In the genomic region with DNA sequence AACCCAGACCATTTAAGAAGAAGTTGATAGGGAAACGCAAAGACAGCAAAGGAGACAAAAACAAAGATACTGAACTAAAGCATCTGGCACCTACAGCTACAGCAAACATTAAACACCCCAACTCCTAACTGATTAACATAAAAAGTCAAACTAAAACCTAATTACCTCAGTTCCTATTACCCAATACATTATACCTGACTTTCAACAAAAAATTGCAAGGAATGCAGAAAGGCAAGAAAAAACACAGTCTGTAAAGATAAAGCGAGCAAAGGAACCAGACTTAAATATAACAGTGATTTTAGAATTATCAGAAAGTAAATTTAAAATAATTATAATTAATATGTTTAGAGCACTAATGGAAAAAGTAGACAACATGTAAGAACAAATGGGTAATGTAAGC, we compare ENCODE assay signal across 27 cellular contexts.
"Had no signal": no experiment of that assay in that cellular context is flagged by ENCODE, and none has a peak within 500 bp of the region (broad histone marks: within the 10 kb centered on the region; RNA-seq: fewer than 3 reads in every experiment).

No MANE protein-coding gene starts in this region.

- H3K4me1 ChIP-seq: adrenal gland, breast epithelium had no signal

- H3K4me1 Mint-ChIP-seq: activated naive CD8-positive, alpha-beta T cell treated with anti-CD3 and anti-CD28 coated beads, Interleukin-2, amount 10 ng/mL, durations not matched to agents 7 days and 5 days had no signal

- ATAC-seq: activated T-cell treated with anti-CD3 and anti-CD28 coated beads, Interleukin-2, amount 50 U/mL, for 72 hours; PC-3; T-cell had no signal

- FAIRE-seq: TTC549 had no signal

- H3K27me3 ChIP-seq: adrenal gland, breast epithelium, MG63 had no signal

- H3K9me3 Mint-ChIP-seq: activated CD4-positive, alpha-beta memory T cell treated with anti-CD3 and anti-CD28 coated beads, Interleukin-2, amount 10 ng/mL, durations not matched to agents 7 days and 5 days; activated naive CD8-positive, alpha-beta T cell treated with anti-CD3 and anti-CD28 coated beads, Interleukin-2, amount 10 ng/mL, durations not matched to agents 7 days and 5 days; activated T-cell treated with anti-CD3 and anti-CD28 coated beads, Interleukin-2, amount 50 U/mL, for 72 hours; activated T-helper 2 cell treated with anti-CD3 and anti-CD28 coated beads, Interferon-gamma antibody, Interleukin-2, Interleukin-4, amounts not matched to agents 10 μg/mL and 5 μg/mL and 100 μg/mL, durations not matched to agents 14 hours and 24 hours and 36 hours; T-cell had no signal

- H3K27ac Mint-ChIP-seq: activated CD4-positive, alpha-beta memory T cell treated with anti-CD3 and anti-CD28 coated beads, Interleukin-2, amount 10 ng/mL, durations not matched to agents 7 days and 5 days; activated naive CD8-positive, alpha-beta T cell treated with anti-CD3 and anti-CD28 coated beads, Interleukin-2, amount 10 ng/mL, durations not matched to agents 7 days and 5 days; activated T-cell treated with anti-CD3 and anti-CD28 coated beads, Interleukin-2, amount 50 U/mL, for 72 hours; activated T-helper 2 cell treated with anti-CD3 and anti-CD28 coated beads, Interferon-gamma antibody, Interleukin-2, Interleukin-4, amounts not matched to agents 10 μg/mL and 5 μg/mL and 100 μg/mL, durations not matched to agents 14 hours and 24 hours and 36 hours; T-cell had no signal

- H3K4me3 Mint-ChIP-seq: activated CD4-positive, alpha-beta memory T cell treated with anti-CD3 and anti-CD28 coated beads, Interleukin-2, amount 10 ng/mL, durations not matched to agents 7 days and 5 days; activated naive CD8-positive, alpha-beta T cell treated with anti-CD3 and anti-CD28 coated beads, Interleukin-2, amount 10 ng/mL, durations not matched to agents 7 days and 5 days; activated T-cell treated with anti-CD3 and anti-CD28 coated beads, Interleukin-2, amount 50 U/mL, for 72 hours; T-cell had no signal

- H3K36me3 ChIP-seq: adrenal gland, breast epithelium, MG63 had no signal

- H3K9ac ChIP-seq: KMS-11 had no signal

- H3K4me3 ChIP-seq: adrenal gland, breast epithelium, MG63 had no signal

- H3K27ac ChIP-seq: adrenal gland, breast epithelium, KMS-11, VCaP had no signal

- H3K27me3 Mint-ChIP-seq: activated CD4-positive, alpha-beta memory T cell treated with anti-CD3 and anti-CD28 coated beads, Interleukin-2, amount 10 ng/mL, durations not matched to agents 7 days and 5 days; activated naive CD8-positive, alpha-beta T cell treated with anti-CD3 and anti-CD28 coated beads, Interleukin-2, amount 10 ng/mL, durations not matched to agents 7 days and 5 days had no signal

- DNase-seq: activated CD4-positive, alpha-beta memory T cell treated with anti-CD3 and anti-CD28 coated beads, Interleukin-2, amount 10 ng/mL, durations not matched to agents 7 days and 5 days; activated CD4-positive, alpha-beta T cell treated with anti-CD3 and anti-CD28 coated beads, Interleukin-2, amount 50 U/mL, for 1 hour; activated CD4-positive, CD25-positive, alpha-beta regulatory T cell; activated naive CD4-positive, alpha-beta T cell treated with anti-CD3 and anti-CD28 coated beads, Interleukin-2, amount 50 U/mL, for 16 hours; activated naive CD8-positive, alpha-beta T cell treated with anti-CD3 and anti-CD28 coated beads, Interleukin-2, amount 10 ng/mL, durations not matched to agents 7 days and 5 days; activated T-cell treated with anti-CD3 and anti-CD28 coated beads for 4 hours; activated T-cell treated with anti-CD3 and anti-CD28 coated beads, Interleukin-2, amount 50 U/mL, for 72 hours; adrenal gland; anterior cingulate cortex; central memory CD4-positive, alpha-beta T cell; MG63; MV-4-11; NCI-H1092 treated with DMSO at 0.1 percent for 48 hours; NCI-H1436; NCI-H1694 treated with DMSO at 0.1 percent for 48 hours; NCI-H2029 treated with DMSO at 0.1 percent for 48 hours; NCI-H524; PC-3; SHP77 treated with DMSO at 0.1 percent for 48 hours; T-cell; T-helper 2 cell; T1000 had no signal

- H3K4me2 ChIP-seq: KMS-11 had no signal

- H3K36me3 Mint-ChIP-seq: T-cell had no signal

- H3K9me3 ChIP-seq: adrenal gland, breast epithelium, MG63 had no signal
